ENCODE assay signal across 11 cellular contexts in genomic region chr19:1073956-1074511, GRCh38. TPM values are rescaled to one million over a fixed set of nuclear protein-coding genes. Genes with fewer than 3 reads are reported as not detected.
DNase-seq lines count a peak whose midpoint lies in the region; ATAC-seq, FAIRE-seq and TF ChIP-seq lines count a peak whose summit lies in the region.
"Had no signal": no experiment of that assay in that cellular context is flagged by ENCODE, and none has a peak within 500 bp of the region (broad histone marks: within the 10 kb centered on the region; RNA-seq: fewer than 3 reads in every experiment).

No MANE protein-coding gene starts in this region.

- SMC1A ChIA-PET in GM12878 (lab: Charles Lee; ENCODE audit: uncharacterized antibody, unreplicated experiment) = interaction anchor here (2.7 kb wide), 1 partner anchor 9 kb away, joined by 11 read pairs; no protein-coding TSS in a partner anchor

- WGBS in GM12878 (ENCODE audit: insufficient coverage, insufficient replicate concordance, low lambda C conversion rate, missing lambda C conversion rate) = 61% methylated on average over 23 of the region's 27 CpGs
- WGBS in spleen, 5 donors = 44 to 67% (median 64%) methylated on average over 13 to 27 of the region's 27 CpGs

- RAD21 ChIA-PET in GM12878 (lab: Charles Lee; ENCODE audit: unreplicated experiment) = interaction anchor here (1.0 to 2.2 kb wide), 3 partner anchors 17 to 120 kb away, joined by 3 to 9 read pairs (median 4); no protein-coding TSS in a partner anchor

- H3K36me3 Mint-ChIP-seq in T-helper 1 cell treated with Interleukin-12 subunit alpha and Interleukin-12 subunit beta and Interleukin-4 antibody, amounts not matched to agents 30 μg/mL and 1 μg/mL, for 36 hours (ENCODE audit: low read depth) = peaks cover 49% of the 10 kb centered on the region

- no peaks in the 10 kb centered on the region for H3F3A ChIP-seq in OCI-LY1 (ENCODE audit: insufficient read depth, low read length)

- intact Hi-C loops in GM12878 (cut with micrococcal nuclease; ENCODE audit: unreplicated experiment) = no loop called here
- intact Hi-C loops in spleen (cut with DNase I; ENCODE audit: low total_unique reads) = loop anchor here (10.0 kb wide), 1 partner anchor 49 kb away; the partner anchor contains the start of genes CNN2, RNU6-2 and TMEM259

- peak overlapping the region; percentile 44 for H3K4me3 Mint-ChIP-seq in T-helper 1 cell treated with Interleukin-12 subunit alpha and Interleukin-12 subunit beta and Interleukin-4 antibody, amounts not matched to agents 30 μg/mL and 1 μg/mL, for 36 hours

- peak overlapping the region; percentile 78 for H3K27ac Mint-ChIP-seq in T-helper 1 cell treated with Interleukin-12 subunit alpha and Interleukin-12 subunit beta and Interleukin-4 antibody, amounts not matched to agents 30 μg/mL and 1 μg/mL, for 36 hours

- peak overlapping the region; percentile 29 for H3K4me3 ChIP-seq in OCI-LY1 (ENCODE audit: low read depth, low read length, poor library complexity, severe bottlenecking)
- no peak overlapping the region; the same call in 1 of the 2 replicates for H3K4me3 ChIP-seq in GM12878
- H3K4me3 ChIP-seq in spleen = peak overlapping the region in 7 of 8 donors; percentile 10 to 66 (median 38)
- H3K4me3 ChIP-seq: SJSA1 had no signal

- TF ChIP-seq CTCF in OCI-LY1 (IDR thresholded peaks at IDR 0.05; ENCODE audit: low read length) (no peak), GM12878 (IDR thresholded peaks at IDR 0.05 in 2 of 3, conservative IDR thresholded peaks at IDR 0.05 in 1 of 3; ENCODE audit: control insufficient read depth in 2 of 3, extremely low read depth in 1 of 3, insufficient read depth in 1 of 3, low read depth in 3 of 3, low read length in 3 of 3) (no peak), spleen (IDR thresholded peaks at IDR 0.05 in 8 of 11, conservative IDR thresholded peaks at IDR 0.05 in 3 of 11) (no peak)

- H3K79me2 ChIP-seq in OCI-LY1 (ENCODE audit: insufficient read depth, low read length) (no peaks in the 10 kb centered on the region), GM12878 (ENCODE audit: control insufficient read depth, insufficient read depth, low read length) (peaks cover 35% of the 10 kb centered on the region)

- TF ChIP-seq POLR2A in GM12878 (IDR thresholded peaks at IDR 0.05; ENCODE audit: low read depth, low read length) = no peak; the same call in 1 of the 2 replicates
- TF ChIP-seq POLR2A in spleen (IDR thresholded peaks at IDR 0.05) = no peak

- no peak overlapping the region for H2AFZ ChIP-seq in OCI-LY1 (ENCODE audit: low read length)
- H2AFZ ChIP-seq in GM12878 (ENCODE audit: control insufficient read depth, low read depth, low read length) = no peak overlapping the region

- no peak for TF ChIP-seq EP300 in GM12878 (IDR thresholded peaks at IDR 0.05; ENCODE audit: borderline replicate concordance in 1 of 2, control insufficient read depth in 1 of 2, low read depth in 2 of 2, low read length in 2 of 2)

- H3K9me3 Mint-ChIP-seq in T-helper 1 cell treated with Interleukin-12 subunit alpha and Interleukin-12 subunit beta and Interleukin-4 antibody, amounts not matched to agents 30 μg/mL and 1 μg/mL, for 36 hours = no peaks in the 10 kb centered on the region

- CTCF ChIA-PET in GM12878 (lab: Yijun Ruan, JAX) = interaction anchor here (2.6 kb wide), 1 partner anchor 9 kb away, joined by 11 read pairs; no protein-coding TSS in a partner anchor

- H3K27ac ChIP-seq in OCI-LY1 (ENCODE audit: low read depth, low read length, poor library complexity, severe bottlenecking) = peak overlapping the region; percentile 58
- no peak overlapping the region for H3K27ac ChIP-seq in GM12878 (ENCODE audit: control insufficient read depth, insufficient read depth)
- peak overlapping the region; percentile 58 to 97 (median 81) for H3K27ac ChIP-seq in spleen
- H3K27ac ChIP-seq: SJSA1 had no signal

- H3K9me3 ChIP-seq in OCI-LY1 (ENCODE audit: low read length) (no peaks in the 10 kb centered on the region), GM12878 (replicated peaks; ENCODE audit: control insufficient read depth, insufficient read depth, low read length) (no peaks in the 10 kb centered on the region; the same call in 2 of the 3 replicates), spleen (no peaks in the 10 kb centered on the region)
- H3K9me3 ChIP-seq: gastroesophageal sphincter, SJSA1 had no signal

- H3K9me2 ChIP-seq in OCI-LY1 (ENCODE audit: low read depth, low read length) = no peaks in the 10 kb centered on the region

- DNase-seq in T-helper 1 cell (no peak), GM12878 (ENCODE audit: low read depth, low spot score) (no peak), spleen (peak; percentile 83), HCEC 1CT (no peak), COLO668 (lab: John Stamatoyannopoulos, UW; ENCODE audit: unreplicated experiment) (no peak)

- peaks cover 43% of the 10 kb centered on the region for H3K36me3 ChIP-seq in OCI-LY1 (ENCODE audit: insufficient read depth, low read length)
- H3K36me3 ChIP-seq in GM12878 (ENCODE audit: control insufficient read depth in 2 of 2, insufficient read depth in 2 of 2, low read length in 1 of 2) = peaks cover 25 to 30% of the 10 kb centered on the region in 2 experiments
- peaks cover 0 to 93% (median 54%) of the 10 kb centered on the region in 6 donors for H3K36me3 ChIP-seq in spleen
- H3K36me3 ChIP-seq: gastroesophageal sphincter, SJSA1 had no signal

- BruUV-seq in GM12878 (replicated peaks; lab: Mats Ljungman, UMichigan) = no TSS peak

- H4K20me1 ChIP-seq in OCI-LY1 (ENCODE audit: insufficient read depth, low read length) (no peaks in the 10 kb centered on the region), GM12878 (ENCODE audit: control insufficient read depth, insufficient read depth) (no peaks in the 10 kb centered on the region)

- H3K9ac ChIP-seq in OCI-LY1 (ENCODE audit: low read length) (peak overlapping the region; percentile 31; the same call in 1 of the 2 replicates), GM12878 (ENCODE audit: control insufficient read depth, insufficient read depth, low read length) (no peak overlapping the region)

- no peak for ATAC-seq in GM12878
- no peak for ATAC-seq in HG03139 (IDR thresholded peaks at IDR 0.05; ENCODE audit: unreplicated experiment)

- peak overlapping the region; percentile 49; the same call in 1 of the 2 replicates for H3K4me2 ChIP-seq in OCI-LY1 (ENCODE audit: low read length)
- peak overlapping the region; percentile 7; the same call in 1 of the 2 replicates for H3K4me2 ChIP-seq in GM12878 (ENCODE audit: control insufficient read depth, insufficient read depth)

- POLR2A ChIA-PET in GM12878 (lab: Charles Lee) = interaction anchor here (0.6 to 3.8 kb wide), 6 partner anchors 13 to 111 kb away, joined by 3 to 24 read pairs (median 9); partner anchors contain the start of gene GPX4

- no peaks in the 10 kb centered on the region for H3K27me3 ChIP-seq in OCI-LY1 (ENCODE audit: insufficient read depth, low read length)
- H3K27me3 ChIP-seq in GM12878 (replicated peaks in 1 of 2; ENCODE audit: control insufficient read depth in 2 of 2, insufficient read depth in 2 of 2, low read length in 1 of 2) = no peaks in the 10 kb centered on the region
- peaks cover 0 to 15% (median 0%) of the 10 kb centered on the region in 7 donors for H3K27me3 ChIP-seq in spleen (replicated peaks in 1 of 7)

- in situ Hi-C loops in GM12878 (cut with MboI) = no loop called here

- H3K4me1 ChIP-seq in OCI-LY1 (ENCODE audit: insufficient read depth, low read length, severe bottlenecking) (peaks cover 46% of the 10 kb centered on the region), GM12878 (ENCODE audit: control insufficient read depth, insufficient read depth, low read length) (peaks cover 32% of the 10 kb centered on the region), spleen (peaks cover 60 to 100% (median 95%) of the 10 kb centered on the region in 6 donors)

- TF ChIP-seq RAD21 in GM12878 (IDR thresholded peaks at IDR 0.05; ENCODE audit: insufficient read depth, low read depth, low read length) = no peak

- no peak for FAIRE-seq in GM12878 (lab: Jason Lieb, UNC)
- FAIRE-seq: G401.6 had no signal

- no peaks in the 10 kb centered on the region for H3K27me3 Mint-ChIP-seq in T-helper 1 cell treated with Interleukin-12 subunit alpha and Interleukin-12 subunit beta and Interleukin-4 antibody, amounts not matched to agents 30 μg/mL and 1 μg/mL, for 36 hours (ENCODE audit: low read depth)

- H3K4me1 Mint-ChIP-seq in T-helper 1 cell treated with Interleukin-12 subunit alpha and Interleukin-12 subunit beta and Interleukin-4 antibody, amounts not matched to agents 30 μg/mL and 1 μg/mL, for 36 hours (ENCODE audit: low read depth) = peaks cover 37% of the 10 kb centered on the region

RNA-seq across cellular contexts. Expression of gene ARHGAP45, which starts 7.1 kb away (rescaled TPM):
- total RNA-seq in GM12878 (2013; cell fraction: nucleolus; rRNA removed) = 190 and 196 TPM in 2 replicates
- 116 and 146 TPM in 2 replicates for total RNA-seq in GM12878 (2014; rRNA removed)
- 21.4 and 26.2 TPM in 2 replicates for total RNA-seq in GM12878 (2014; rRNA removed; fragmentation: Illumina TruSeq; extraction: Trizol)
- total RNA-seq in GM12878 (2021) = 142 and 151 TPM in 2 replicates
- polyA plus RNA-seq in GM12878 (2011; ENCODE audit: low read depth) = 33.0 TPM
- 20.8 and 53.2 TPM in 2 replicates for polyA plus RNA-seq in GM12878 (2011; rRNA removed)
- 64.0 and 103 TPM in 2 replicates for polyA plus RNA-seq in GM12878 (2011; cell fraction: cytosol; rRNA removed)
- 223 and 275 TPM in 2 replicates for polyA plus RNA-seq in GM12878 (2011; cell fraction: nucleus; rRNA removed)
- 85.3 and 105 TPM in 2 replicates for polyA plus RNA-seq in GM12878 (2012)
- 1.4 and 9.8 TPM in 2 replicates for polyA plus RNA-seq in GM12878 (2014; fragmentation: Illumina TruSeq; extraction: Trizol)
- polyA plus RNA-seq in GM12878 (2014; fragmentation: Nextera tagmentation; extraction: Ambion mirVana) = 1 to 10 TPM; 1.4 to 7.8 TPM
- polyA plus RNA-seq in GM12878 (2014; rRNA removed) = 96.0 and 125 TPM in 2 replicates
- polyA plus RNA-seq in GM12878 (2016; fragmentation: Nextera tagmentation; extraction: Ambion mirVana) = 10 to 100 TPM; 66.6 to 82.6 TPM
- polyA minus RNA-seq in GM12878 (2011; rRNA and poly(A)+ RNA removed) = 36.0 and 96.7 TPM in 2 replicates
- 45.4 and 45.7 TPM in 2 replicates for polyA minus RNA-seq in GM12878 (2011; cell fraction: cytosol; rRNA and poly(A)+ RNA removed)
- polyA minus RNA-seq in GM12878 (2011; cell fraction: nucleus; rRNA and poly(A)+ RNA removed) = 32.4 and 52.2 TPM in 2 replicates
- total RNA-seq in spleen = 100 to 1,000 TPM; 161 to 258 (median 237) TPM
- polyA plus RNA-seq in spleen = 100 to 1,000 TPM; 205 to 356 (median 329) TPM

RNA-seq across cellular contexts. Expression of gene POLR2E, which starts 21.1 kb away (rescaled TPM):
- 37.4 and 46.6 TPM in 2 replicates for total RNA-seq in GM12878 (2013; cell fraction: nucleolus; rRNA removed)
- 194 and 207 TPM in 2 replicates for total RNA-seq in GM12878 (2014; rRNA removed)
- 78.7 and 85.5 TPM in 2 replicates for total RNA-seq in GM12878 (2014; rRNA removed; fragmentation: Illumina TruSeq; extraction: Trizol)
- total RNA-seq in GM12878 (2021) = 243 and 250 TPM in 2 replicates
- polyA plus RNA-seq in GM12878 (2011; ENCODE audit: low read depth) = 54.0 TPM
- polyA plus RNA-seq in GM12878 (2011; rRNA removed) = 92.4 and 192 TPM in 2 replicates
- polyA plus RNA-seq in GM12878 (2011; cell fraction: cytosol; rRNA removed) = 220 and 291 TPM in 2 replicates
- polyA plus RNA-seq in GM12878 (2011; cell fraction: nucleus; rRNA removed) = 162 and 168 TPM in 2 replicates
- polyA plus RNA-seq in GM12878 (2012) = 184 and 198 TPM in 2 replicates
- polyA plus RNA-seq in GM12878 (2014; fragmentation: Illumina TruSeq; extraction: Trizol) = 10.0 and 142 TPM in 2 replicates
- polyA plus RNA-seq in GM12878 (2014; fragmentation: Nextera tagmentation; extraction: Ambion mirVana) = 10 to 100 TPM in 1 of 2 experiments, 1 to 10 TPM in 1; 4.0 to 17.0 TPM
- polyA plus RNA-seq in GM12878 (2014; rRNA removed) = 367 and 444 TPM in 2 replicates
- polyA plus RNA-seq in GM12878 (2016; fragmentation: Nextera tagmentation; extraction: Ambion mirVana) = 100 to 1,000 TPM; 460 to 487 TPM
- 76.9 and 101 TPM in 2 replicates for polyA minus RNA-seq in GM12878 (2011; rRNA and poly(A)+ RNA removed)
- 70.2 and 78.0 TPM in 2 replicates for polyA minus RNA-seq in GM12878 (2011; cell fraction: cytosol; rRNA and poly(A)+ RNA removed)
- polyA minus RNA-seq in GM12878 (2011; cell fraction: nucleus; rRNA and poly(A)+ RNA removed) = 29.5 and 49.3 TPM in 2 replicates
- total RNA-seq in spleen = 100 to 1,000 TPM; 106 to 152 (median 123) TPM
- polyA plus RNA-seq in spleen = 100 to 1,000 TPM in 2 of 3 donors, 10 to 100 TPM in 1; 70.8 to 144 (median 105) TPM

RNA-seq across cellular contexts. Expression of gene GPX4, which starts 29.8 kb away (rescaled TPM):
- total RNA-seq in GM12878 (2013; cell fraction: nucleolus; rRNA removed) = 30.7 and 37.1 TPM in 2 replicates
- total RNA-seq in GM12878 (2014; rRNA removed) = 325 and 388 TPM in 2 replicates
- 185 and 204 TPM in 2 replicates for total RNA-seq in GM12878 (2014; rRNA removed; fragmentation: Illumina TruSeq; extraction: Trizol)
- total RNA-seq in GM12878 (2021) = 305 and 316 TPM in 2 replicates
- polyA plus RNA-seq in GM12878 (2011; ENCODE audit: low read depth) = 143 TPM
- 171 and 289 TPM in 2 replicates for polyA plus RNA-seq in GM12878 (2011; rRNA removed)
- 532 and 769 TPM in 2 replicates for polyA plus RNA-seq in GM12878 (2011; cell fraction: cytosol; rRNA removed)
- polyA plus RNA-seq in GM12878 (2011; cell fraction: nucleus; rRNA removed) = 455 and 480 TPM in 2 replicates
- 460 and 464 TPM in 2 replicates for polyA plus RNA-seq in GM12878 (2012)
- 144 and 257 TPM in 2 replicates for polyA plus RNA-seq in GM12878 (2014; fragmentation: Illumina TruSeq; extraction: Trizol)
- 10 to 100 TPM; 33.3 to 99.6 TPM for polyA plus RNA-seq in GM12878 (2014; fragmentation: Nextera tagmentation; extraction: Ambion mirVana)
- 749 and 807 TPM in 2 replicates for polyA plus RNA-seq in GM12878 (2014; rRNA removed)
- polyA plus RNA-seq in GM12878 (2016; fragmentation: Nextera tagmentation; extraction: Ambion mirVana) = 100 to 1,000 TPM; 534 to 574 TPM
- polyA minus RNA-seq in GM12878 (2011; rRNA and poly(A)+ RNA removed) = 134 and 182 TPM in 2 replicates
- 111 and 122 TPM in 2 replicates for polyA minus RNA-seq in GM12878 (2011; cell fraction: cytosol; rRNA and poly(A)+ RNA removed)
- 39.3 and 60.3 TPM in 2 replicates for polyA minus RNA-seq in GM12878 (2011; cell fraction: nucleus; rRNA and poly(A)+ RNA removed)
- 100 to 1,000 TPM; 138 to 275 (median 216) TPM for total RNA-seq in spleen
- polyA plus RNA-seq in spleen = 100 to 1,000 TPM; 480 to 562 (median 522) TPM

RNA-seq across cellular contexts. Expression of gene ABCA7, which starts 34.1 kb away (rescaled TPM):
- 50.3 and 55.4 TPM in 2 replicates for total RNA-seq in GM12878 (2013; cell fraction: nucleolus; rRNA removed)
- 14.9 and 18.1 TPM in 2 replicates for total RNA-seq in GM12878 (2014; rRNA removed)
- total RNA-seq in GM12878 (2014; rRNA removed; fragmentation: Illumina TruSeq; extraction: Trizol) = 5.6 and 7.6 TPM in 2 replicates
- total RNA-seq in GM12878 (2021) = 38.7 and 49.5 TPM in 2 replicates
- polyA plus RNA-seq in GM12878 (2011; ENCODE audit: low read depth) = 16.4 TPM
- 3.3 and 5.5 TPM in 2 replicates for polyA plus RNA-seq in GM12878 (2011; rRNA removed)
- polyA plus RNA-seq in GM12878 (2011; cell fraction: cytosol; rRNA removed) = 7.0 and 10.0 TPM in 2 replicates
- polyA plus RNA-seq in GM12878 (2011; cell fraction: nucleus; rRNA removed) = 81.6 and 107 TPM in 2 replicates
- polyA plus RNA-seq in GM12878 (2012) = 15.2 and 21.6 TPM in 2 replicates
- polyA plus RNA-seq in GM12878 (2014; fragmentation: Illumina TruSeq; extraction: Trizol) = 4.6 and 11.4 TPM in 2 replicates
- 1 to 10 TPM; 1.0 to 2.9 TPM for polyA plus RNA-seq in GM12878 (2014; fragmentation: Nextera tagmentation; extraction: Ambion mirVana)
- polyA plus RNA-seq in GM12878 (2014; rRNA removed) = 26.9 and 36.5 TPM in 2 replicates
- polyA plus RNA-seq in GM12878 (2016; fragmentation: Nextera tagmentation; extraction: Ambion mirVana) = 10 to 100 TPM; 22.0 to 22.1 TPM
- polyA minus RNA-seq in GM12878 (2011; rRNA and poly(A)+ RNA removed) = 4.3 and 9.4 TPM in 2 replicates
- 5.8 and 7.9 TPM in 2 replicates for polyA minus RNA-seq in GM12878 (2011; cell fraction: cytosol; rRNA and poly(A)+ RNA removed)
- polyA minus RNA-seq in GM12878 (2011; cell fraction: nucleus; rRNA and poly(A)+ RNA removed) = 24.3 and 39.7 TPM in 2 replicates
- 100 to 1,000 TPM in 3 of 7 donors, 10 to 100 TPM in 4; 64.6 to 162 (median 94.7) TPM for total RNA-seq in spleen
- polyA plus RNA-seq in spleen = 100 to 1,000 TPM in 2 of 3 donors, 10 to 100 TPM in 1; 67.5 to 197 (median 152) TPM

RNA-seq across cellular contexts. Expression of gene CNN2, which starts 47.6 kb away (rescaled TPM):
- 28.5 and 30.8 TPM in 2 replicates for total RNA-seq in GM12878 (2013; cell fraction: nucleolus; rRNA removed)
- total RNA-seq in GM12878 (2014; rRNA removed) (154 and 195 TPM in 2 replicates), GM12878 (2014; rRNA removed; fragmentation: Illumina TruSeq; extraction: Trizol) (95.8 and 115 TPM in 2 replicates), GM12878 (2021) (289 and 311 TPM in 2 replicates), spleen (100 to 1,000 TPM; 102 to 296 (median 233) TPM)
- 64.3 TPM for polyA plus RNA-seq in GM12878 (2011; ENCODE audit: low read depth)
- polyA plus RNA-seq in GM12878 (2011; rRNA removed) (28.6 and 54.2 TPM in 2 replicates), GM12878 (2014; fragmentation: Illumina TruSeq; extraction: Trizol) (60.1 and 168 TPM in 2 replicates), GM12878 (2014; fragmentation: Nextera tagmentation; extraction: Ambion mirVana) (10 to 100 TPM; 34.7 to 42.5 TPM), GM12878 (2014; rRNA removed) (177 and 213 TPM in 2 replicates), GM12878 (2016; fragmentation: Nextera tagmentation; extraction: Ambion mirVana) (100 to 1,000 TPM; 269 to 273 TPM), spleen (100 to 1,000 TPM; 126 to 147 (median 140) TPM)
- polyA plus RNA-seq in GM12878 (2011; cell fraction: cytosol; rRNA removed) = 104 and 118 TPM in 2 replicates
- polyA plus RNA-seq in GM12878 (2011; cell fraction: nucleus; rRNA removed) = 80.2 and 133 TPM in 2 replicates
- 117 and 149 TPM in 2 replicates for polyA plus RNA-seq in GM12878 (2012)
- polyA minus RNA-seq in GM12878 (2011; rRNA and poly(A)+ RNA removed) = 71.8 and 98.5 TPM in 2 replicates
- polyA minus RNA-seq in GM12878 (2011; cell fraction: cytosol; rRNA and poly(A)+ RNA removed) = 91.4 and 128 TPM in 2 replicates
- polyA minus RNA-seq in GM12878 (2011; cell fraction: nucleus; rRNA and poly(A)+ RNA removed) = 14.9 and 31.0 TPM in 2 replicates
